In the genomic region with DNA sequence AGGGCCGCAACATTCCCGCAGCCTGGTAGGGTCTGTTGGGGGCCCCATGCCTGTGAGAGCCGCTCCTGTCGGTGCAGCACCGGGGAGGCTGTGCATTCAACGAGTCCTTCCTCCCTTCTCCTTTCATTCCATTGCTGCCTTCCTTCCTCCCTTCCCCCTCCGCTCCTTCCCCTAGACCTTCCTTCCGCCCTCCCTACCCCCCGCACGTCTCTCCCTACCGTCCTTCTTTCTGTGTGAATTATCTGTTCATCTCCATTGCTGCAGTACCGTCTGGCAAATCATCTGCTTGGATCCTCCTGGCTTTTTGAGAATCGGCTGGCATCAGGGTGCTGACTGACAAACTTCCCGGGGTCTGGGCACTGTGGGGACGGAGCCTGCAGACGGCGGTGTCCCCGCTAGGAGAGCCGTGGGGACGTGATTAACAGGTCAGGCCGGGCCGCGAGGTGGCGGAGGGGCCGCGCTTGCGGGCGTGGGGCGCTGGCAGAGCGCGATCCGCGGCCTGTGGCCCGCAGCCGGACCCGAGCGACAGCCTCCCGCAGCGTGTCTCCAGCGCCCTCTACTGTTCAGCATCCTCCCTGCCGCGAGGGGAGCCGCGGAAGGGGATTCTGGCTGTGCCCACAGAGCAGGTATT, we compare ENCODE assay signal across 9 cellular contexts. TPM values are rescaled to one million over a fixed set of nuclear protein-coding genes. Genes with fewer than 3 reads are reported as not detected.
DNase-seq lines count a peak whose midpoint lies in the region; ATAC-seq and TF ChIP-seq lines count a peak whose summit lies in the region.
"Not testable (repeated sequence)": the region's sequence is repeated elsewhere in the genome, so short reads cannot be mapped to it uniquely, and the experiment has no call there.
"Had no signal": no experiment of that assay in that cellular context is flagged by ENCODE, and none has a peak within 500 bp of the region (broad histone marks: within the 10 kb centered on the region; RNA-seq: fewer than 3 reads in every experiment).

No MANE protein-coding gene starts in this region.

- TF ChIP-seq CTCF in astrocyte of the cerebellum (IDR thresholded peaks at IDR 0.05; ENCODE audit: low read depth, low read length, missing control alignments): not testable (repeated sequence)
- peak in 1 of 4 experiments; percentile 27 for TF ChIP-seq CTCF in gastroesophageal sphincter (IDR thresholded peaks at IDR 0.05)

- not testable (repeated sequence) for H3K27me3 Mint-ChIP-seq in T-helper 17 cell

- 0% methylated on average over 4 of the region's 44 CpGs; no CpG with 5 or more reads in 1 of the 2 donors for WGBS in gastroesophageal sphincter (ENCODE audit: low coverage in 1 of 2), 2 donors

- peak overlapping the region; percentile 71 for H3K4me3 Mint-ChIP-seq in T-helper 17 cell

- not testable (repeated sequence) for H3K27ac Mint-ChIP-seq in T-helper 17 cell

- not testable (repeated sequence) for H3K36me3 Mint-ChIP-seq in T-helper 17 cell (ENCODE audit: low read depth)

- H3K27me3 ChIP-seq in gastroesophageal sphincter; subcutaneous abdominal adipose tissue (ENCODE audit: control insufficient read depth in 5 of 5, insufficient read depth in 4 of 5, low read length in 5 of 5): not testable (repeated sequence)

- TF ChIP-seq EP300 in gastroesophageal sphincter (IDR thresholded peaks at IDR 0.05): not testable (repeated sequence)

- not testable (repeated sequence) for H3K4me1 Mint-ChIP-seq in T-helper 17 cell

- H3K4me1 ChIP-seq in gastroesophageal sphincter; subcutaneous abdominal adipose tissue (ENCODE audit: control insufficient read depth in 5 of 5, insufficient read depth in 5 of 5, low read length in 5 of 5): not testable (repeated sequence)

- DNase-seq in EL: peak; percentile 3
- not testable (repeated sequence) for DNase-seq in T-helper 17 cell; astrocyte of the cerebellum (ENCODE audit: low read depth)
- DNase-seq in middle frontal gyrus (ENCODE audit: extremely low spot score, low spot score): peak; percentile 1

- not testable (repeated sequence) for H3K9ac ChIP-seq in subcutaneous abdominal adipose tissue (ENCODE audit: low read length in 5 of 5)

- H3K9me3 ChIP-seq in T-helper 17 cell (ENCODE audit: control insufficient read depth, low read length, poor library complexity, severe bottlenecking); gastroesophageal sphincter; subcutaneous abdominal adipose tissue (ENCODE audit: control insufficient read depth in 5 of 5, low read length in 5 of 5): not testable (repeated sequence)

- in situ Hi-C loops in astrocyte of the cerebellum (cut with HindIII; ENCODE audit: low sequenced_read_pairs): not testable (repeated sequence)

- peak overlapping the region; percentile 67 to 78 (median 69) for H3K27ac ChIP-seq in gastroesophageal sphincter
- H3K27ac ChIP-seq in subcutaneous abdominal adipose tissue (ENCODE audit: low read depth, low read length): not testable (repeated sequence)

- not testable (repeated sequence) for H3K36me3 ChIP-seq in gastroesophageal sphincter; subcutaneous abdominal adipose tissue (ENCODE audit: control insufficient read depth in 5 of 5, insufficient read depth in 5 of 5, low read length in 5 of 5)

- not testable (repeated sequence) for TF ChIP-seq POLR2A in gastroesophageal sphincter (IDR thresholded peaks at IDR 0.05)

- peak; percentile 83 for ATAC-seq in GM21526 (IDR thresholded peaks at IDR 0.05; ENCODE audit: low FRiP score, unreplicated experiment)
- ATAC-seq in HG03139 (IDR thresholded peaks at IDR 0.05; ENCODE audit: unreplicated experiment): peak; percentile 76
- peak; percentile 93 for ATAC-seq in T-helper 17 cell
- peak; percentile 86 for ATAC-seq in gastroesophageal sphincter

- peak overlapping the region; percentile 32 for H3K4me3 ChIP-seq in astrocyte of the cerebellum (ENCODE audit: low read depth, low read length)
- H3K4me3 ChIP-seq in gastroesophageal sphincter: peak overlapping the region; percentile 50 to 75
- peak overlapping the region in 4 of 5 donors; percentile 42 to 48 (median 44) for H3K4me3 ChIP-seq in subcutaneous abdominal adipose tissue (ENCODE audit: low read depth in 1 of 5, low read length in 5 of 5)

RNA-seq across cellular contexts. Expression of a gene that starts 18.8 kb away (rescaled TPM):
- 1 to 10 TPM; 1.0 to 1.1 TPM for total RNA-seq in T-helper 17 cell
- total RNA-seq in gastroesophageal sphincter: 10 to 100 TPM in 2 of 4 donors, 1 to 10 TPM in 2; 1.9 to 11.2 (median 7.4) TPM

RNA-seq across cellular contexts. Expression of a gene that starts 41.3 kb away (rescaled TPM):
- total RNA-seq in T-helper 17 cell (not detected), gastroesophageal sphincter (1 to 10 TPM in 2 of 4 donors, not detected in 2; 1.2 to 1.6 TPM)
- total RNA-seq: LHCN-M2 had no signal
